Comparison of ENCODE assay signal across 8 cellular contexts in genomic region chr3:48663489-48664312, GRCh38. TPM values are rescaled to one million over a fixed set of nuclear protein-coding genes. Genes with fewer than 3 reads are reported as not detected.
DNase-seq lines count a peak whose midpoint lies in the region; TF ChIP-seq lines count a peak whose summit lies in the region.

No MANE protein-coding gene starts in this region.

- H3K9me3 ChIP-seq in GM23248 (ENCODE audit: low read depth) (no peaks in the 10 kb centered on the region), neural progenitor cell (ENCODE audit: low read depth) (no peaks in the 10 kb centered on the region), stomach smooth muscle (ENCODE audit: control insufficient read depth in 2 of 2, low read length in 2 of 2) (no peaks in the 10 kb centered on the region)

- H3K4me1 ChIP-seq in GM23248 (ENCODE audit: insufficient read depth) = no peaks in the 10 kb centered on the region
- peaks cover 4% of the 10 kb centered on the region for H3K4me1 ChIP-seq in neural progenitor cell
- H3K4me1 ChIP-seq in stomach smooth muscle (ENCODE audit: control insufficient read depth, insufficient read depth, low read length) = peaks cover 24% of the 10 kb centered on the region

- peak overlapping the region; percentile 79 for H3K4me3 ChIP-seq in GM23248
- peak overlapping the region; percentile 54 for H3K4me3 ChIP-seq in neural progenitor cell
- peak overlapping the region; percentile 61 to 69 for H3K4me3 ChIP-seq in stomach smooth muscle (ENCODE audit: low read length in 2 of 2)

- H2AFZ ChIP-seq in GM23248 (peak overlapping the region; percentile 67), neural progenitor cell (replicated peaks) (peak overlapping the region; percentile 64)

- peak overlapping the region; percentile 99 for H3K27ac Mint-ChIP-seq in neural progenitor cell

- in situ Hi-C loops in GM23248 (cut with MboI) = no loop called here

- H3K36me3 ChIP-seq in GM23248 (ENCODE audit: low read depth) = no peaks in the 10 kb centered on the region
- H3K36me3 ChIP-seq in neural progenitor cell = peaks cover 6% of the 10 kb centered on the region
- H3K36me3 ChIP-seq in stomach smooth muscle (ENCODE audit: control insufficient read depth in 2 of 2, insufficient read depth in 2 of 2, low read length in 2 of 2) = no peaks in the 10 kb centered on the region

- H3K27me3 ChIP-seq in GM23248 (replicated peaks; ENCODE audit: insufficient read depth) (no peaks in the 10 kb centered on the region), neural progenitor cell (no peaks in the 10 kb centered on the region), stomach smooth muscle (ENCODE audit: control insufficient read depth in 1 of 2, insufficient read depth in 2 of 2, low read length in 2 of 2) (peaks cover 13 to 33% of the 10 kb centered on the region in 2 donors)

- H3K79me2 ChIP-seq in GM23248 (ENCODE audit: insufficient read depth) = no peaks in the 10 kb centered on the region
- peaks cover 13% of the 10 kb centered on the region for H3K79me2 ChIP-seq in neural progenitor cell (ENCODE audit: low read depth)

- peak overlapping the region; percentile 97 for H3K4me3 Mint-ChIP-seq in neural progenitor cell

- H3F3A ChIP-seq in GM23248 (ENCODE audit: insufficient read depth) (peaks cover 16% of the 10 kb centered on the region; the same call in 1 of the 2 replicates), neural progenitor cell (ENCODE audit: low read depth) (peaks cover 30% of the 10 kb centered on the region)

- H3K9ac ChIP-seq in GM23248 (peak overlapping the region; percentile 97), neural progenitor cell (peak overlapping the region; percentile 69), stomach smooth muscle (ENCODE audit: low read length in 2 of 2) (peak overlapping the region; percentile 69 to 92)

- peak; percentile 98 for DNase-seq in EL
- DNase-seq in GM23248 = peak; percentile 99
- peak; percentile 98 for DNase-seq in LoVo (ENCODE audit: low spot score)
- peak; percentile 91 for DNase-seq in SIG-M5 (lab: John Stamatoyannopoulos, UW)
- DNase-seq in activated naive CD4-positive, alpha-beta T cell (lab: John Stamatoyannopoulos, UW) = peak; percentile 28 to 59 (median 43)
- peak; percentile 96 for DNase-seq in foreskin melanocyte
- peak; percentile 99 for DNase-seq in neural progenitor cell (ENCODE audit: low spot score)

- peaks cover 7% of the 10 kb centered on the region for H3K27me3 Mint-ChIP-seq in neural progenitor cell (ENCODE audit: insufficient read depth, low read depth)

- H4K20me1 ChIP-seq in GM23248 (ENCODE audit: insufficient read depth) (no peaks in the 10 kb centered on the region), neural progenitor cell (ENCODE audit: low read depth) (peaks cover 35% of the 10 kb centered on the region)

- H3K36me3 Mint-ChIP-seq in neural progenitor cell = peaks cover 22% of the 10 kb centered on the region

- H3K9me2 ChIP-seq in GM23248 (ENCODE audit: insufficient read depth) = no peaks in the 10 kb centered on the region

- peak; percentile 89 for TF ChIP-seq CTCF in neural progenitor cell (IDR thresholded peaks at IDR 0.05)

- H3K27ac ChIP-seq in GM23248 (peak overlapping the region; percentile 94), neural progenitor cell (peak overlapping the region; percentile 99), stomach smooth muscle (ENCODE audit: low read length) (peak overlapping the region; percentile 74)

- peaks cover 20% of the 10 kb centered on the region for H3K4me1 Mint-ChIP-seq in neural progenitor cell

- H3K9me3 Mint-ChIP-seq in neural progenitor cell = peaks cover 3% of the 10 kb centered on the region

- 1 to 2% methylated on average over 59 to 62 of the region's 66 CpGs for WGBS in GM23248 (ENCODE audit: low coverage in 1 of 2, low lambda C conversion rate in 2 of 2, missing lambda C conversion rate in 2 of 2), 2 experiments

- H3K4me2 ChIP-seq in GM23248 (ENCODE audit: unreplicated experiment) = peak overlapping the region; percentile 94
- H3K4me2 ChIP-seq in neural progenitor cell = peak overlapping the region; percentile 95

RNA-seq across cellular contexts. Expression of gene CELSR3, which starts 1.0 kb away (rescaled TPM):
- total RNA-seq in GM23248 (2014; rRNA removed; shearing (Covaris generic)) = 1.4 TPM in 2 replicates
- polyA plus RNA-seq in GM23248 (2016; fragmentation: Nextera tagmentation; extraction: Ambion mirVana) = 0.30 and 0.40 TPM in 2 replicates
- 9.9 and 22.3 TPM in 2 replicates for total RNA-seq in neural progenitor cell (ENCODE audit: low replicate concordance)

RNA-seq across cellular contexts. Expression of gene NCKIPSD, which starts 22.0 kb away (rescaled TPM):
- 32.5 and 39.3 TPM in 2 replicates for total RNA-seq in GM23248 (2014; rRNA removed; shearing (Covaris generic))
- polyA plus RNA-seq in GM23248 (2016; fragmentation: Nextera tagmentation; extraction: Ambion mirVana) = 20.6 and 21.7 TPM in 2 replicates
- 32.8 and 69.1 TPM in 2 replicates for total RNA-seq in neural progenitor cell (ENCODE audit: low replicate concordance)

RNA-seq across cellular contexts. Expression of gene SLC26A6, which starts 28.4 kb away (rescaled TPM):
- 21.1 and 28.3 TPM in 2 replicates for total RNA-seq in GM23248 (2014; rRNA removed; shearing (Covaris generic))
- 11.2 and 13.4 TPM in 2 replicates for polyA plus RNA-seq in GM23248 (2016; fragmentation: Nextera tagmentation; extraction: Ambion mirVana)
- total RNA-seq in neural progenitor cell (ENCODE audit: low replicate concordance) = 42.5 and 78.9 TPM in 2 replicates

RNA-seq across cellular contexts. Expression of gene TMEM89, which starts 42.1 kb away (rescaled TPM):
- total RNA-seq in GM23248 (2014; rRNA removed; shearing (Covaris generic)) = not detected in 2 replicates
- not detected in 2 replicates for polyA plus RNA-seq in GM23248 (2016; fragmentation: Nextera tagmentation; extraction: Ambion mirVana)
- total RNA-seq in neural progenitor cell (ENCODE audit: low replicate concordance) = not detected in 2 replicates

RNA-seq across cellular contexts. Expression of gene IP6K2, which starts 53.3 kb away (rescaled TPM):
- 59.1 and 59.6 TPM in 2 replicates for total RNA-seq in GM23248 (2014; rRNA removed; shearing (Covaris generic))
- 56.5 and 57.4 TPM in 2 replicates for polyA plus RNA-seq in GM23248 (2016; fragmentation: Nextera tagmentation; extraction: Ambion mirVana)
- total RNA-seq in neural progenitor cell (ENCODE audit: low replicate concordance) = 130 and 186 TPM in 2 replicates

Comparison
In these comparisons a context has a peak if more than half of its experiments do, and no peak if none do; other contexts are left out.
1. Peak in every context shown above with its lines: DNase-seq, H3K4me3 ChIP-seq and H3K27ac ChIP-seq.
2. DNase-seq: peak in every context shown above with its lines; median percentile 99 in GM23248; 99 in neural progenitor cell; 98 in EL; 98 in LoVo; 96 in foreskin melanocyte; 91 in SIG-M5; 43 in activated naive CD4-positive, alpha-beta T cell.